22 cellular contexts compared by ENCODE assay signal in genomic region chr3:69967156-69967555, GRCh38. TPM values are rescaled to one million over a fixed set of nuclear protein-coding genes. Genes with fewer than 3 reads are reported as not detected.
"Had no signal": no experiment of that assay in that cellular context is flagged by ENCODE, and none has a peak within 500 bp of the region (broad histone marks: within the 10 kb centered on the region; RNA-seq: fewer than 3 reads in every experiment).

No MANE protein-coding gene starts in this region.

- H3K27ac Mint-ChIP-seq: effector memory CD8-positive, alpha-beta T cell; naive thymus-derived CD4-positive, alpha-beta T cell; nephron progenitor cell; stimulated activated effector memory CD8-positive, alpha-beta T cell treated with anti-CD3 and anti-CD28 coated beads, Interleukin-12 subunit alpha, Interleukin-12 subunit beta, amount 100 ng/mL, for 72 hours; type B pancreatic cell had no signal

- DNase-seq: effector memory CD8-positive, alpha-beta T cell; head of caudate nucleus; kidney; left colon; left ventricle myocardium superior; mesendoderm; naive thymus-derived CD4-positive, alpha-beta T cell; nephron progenitor cell; right cardiac atrium; stimulated activated CD4-positive, alpha-beta T cell treated with anti-CD3 and anti-CD28 coated beads, Interleukin-4, amount 100 ng/mL, for 1 hour; stimulated activated CD8-positive, alpha-beta memory T cell treated with anti-CD3 and anti-CD28 coated beads, Interleukin-4, amount 100 ng/mL, for 48 hours; stimulated activated naive CD8-positive, alpha-beta T cell treated with anti-CD3 and anti-CD28 coated beads, Interleukin-15, Interleukin-2, amounts not matched to agents 100 U/mL and 50 U/mL, for 24 hours had no signal

- ATAC-seq: effector memory CD8-positive, alpha-beta T cell; gastroesophageal sphincter; left colon; left ventricle myocardium superior; naive thymus-derived CD4-positive, alpha-beta T cell; right cardiac atrium; stimulated activated effector memory CD8-positive, alpha-beta T cell treated with anti-CD3 and anti-CD28 coated beads, Interleukin-12 subunit alpha, Interleukin-12 subunit beta, amount 100 ng/mL, for 72 hours; stimulated activated naive CD8-positive, alpha-beta T cell treated with anti-CD3 and anti-CD28 coated beads, Interleukin-15, Interleukin-2, amounts not matched to agents 100 U/mL and 50 U/mL, for 24 hours had no signal

- H3K27me3 Mint-ChIP-seq: central memory CD8-positive, alpha-beta T cell; effector memory CD8-positive, alpha-beta T cell; type B pancreatic cell had no signal

- H3K4me3 Mint-ChIP-seq: central memory CD8-positive, alpha-beta T cell; effector memory CD8-positive, alpha-beta T cell; naive thymus-derived CD4-positive, alpha-beta T cell; nephron progenitor cell; stimulated activated effector memory CD8-positive, alpha-beta T cell treated with anti-CD3 and anti-CD28 coated beads, Interleukin-12 subunit alpha, Interleukin-12 subunit beta, amount 100 ng/mL, for 72 hours; type B pancreatic cell had no signal

- H3K4me1 Mint-ChIP-seq: central memory CD8-positive, alpha-beta T cell; naive thymus-derived CD4-positive, alpha-beta T cell; nephron progenitor cell; stimulated activated effector memory CD8-positive, alpha-beta T cell treated with anti-CD3 and anti-CD28 coated beads, Interleukin-12 subunit alpha, Interleukin-12 subunit beta, amount 100 ng/mL, for 72 hours had no signal

- H3K36me3 Mint-ChIP-seq: naive thymus-derived CD4-positive, alpha-beta T cell; stimulated activated effector memory CD8-positive, alpha-beta T cell treated with anti-CD3 and anti-CD28 coated beads, Interleukin-12 subunit alpha, Interleukin-12 subunit beta, amount 100 ng/mL, for 72 hours; type B pancreatic cell had no signal

- H3K9me3 Mint-ChIP-seq: central memory CD8-positive, alpha-beta T cell; effector memory CD8-positive, alpha-beta T cell; naive thymus-derived CD4-positive, alpha-beta T cell; nephron progenitor cell; type B pancreatic cell had no signal

- H3K27ac ChIP-seq: epithelial cell of prostate, esophagus muscularis mucosa, gastroesophageal sphincter, hepatocyte had no signal

RNA-seq across cellular contexts. Expression of gene SAMMSON, which starts 32.4 kb away (rescaled TPM):
- total RNA-seq: fibroblast of villous mesenchyme; left colon; left ventricle myocardium superior; mononuclear cell; naive thymus-derived CD4-positive, alpha-beta T cell; omental fat pad; right cardiac atrium had no signal
